9 cellular contexts compared by ENCODE assay signal in genomic region chr12:22631863-22632463, GRCh38. TPM values are rescaled to one million over a fixed set of nuclear protein-coding genes. Genes with fewer than 3 reads are reported as not detected.
DNase-seq lines count a peak whose midpoint lies in the region; ATAC-seq and TF ChIP-seq lines count a peak whose summit lies in the region.
"Had no signal": no experiment of that assay in that cellular context is flagged by ENCODE, and none has a peak within 500 bp of the region (broad histone marks: within the 10 kb centered on the region; RNA-seq: fewer than 3 reads in every experiment).

No MANE protein-coding gene starts in this region.

- H3K4me3 Mint-ChIP-seq in neural progenitor cell, result no peak overlapping the region
- H3K4me3 Mint-ChIP-seq: activated naive CD8-positive, alpha-beta T cell treated with anti-CD3 and anti-CD28 coated beads, Interleukin-2, amount 10 ng/mL, durations not matched to agents 7 days and 5 days had no signal

- no peaks in the 10 kb centered on the region for H3F3A ChIP-seq in DOHH2 (ENCODE audit: control insufficient read depth, insufficient read depth)
- 0 out of 2 replicates have a peak, but pooled peaks cover 4% of the 10 kb centered on the region for H3F3A ChIP-seq in MM.1S (ENCODE audit: insufficient read depth, low read length)
- no peaks in the 10 kb centered on the region for H3F3A ChIP-seq in neural progenitor cell (ENCODE audit: low read depth)

- H3K9me3 Mint-ChIP-seq in neural progenitor cell, result peaks cover 4% of the 10 kb centered on the region
- H3K9me3 Mint-ChIP-seq: activated naive CD8-positive, alpha-beta T cell treated with anti-CD3 and anti-CD28 coated beads, Interleukin-2, amount 10 ng/mL, durations not matched to agents 7 days and 5 days had no signal

- H3K4me2 ChIP-seq in DOHH2 (ENCODE audit: low read length) (no peak overlapping the region), MM.1S (ENCODE audit: low read depth, low read length) (no peak overlapping the region), neural progenitor cell (no peak overlapping the region)

- H3K27me3 Mint-ChIP-seq in neural progenitor cell (ENCODE audit: insufficient read depth, low read depth), result peaks cover 2% of the 10 kb centered on the region
- H3K27me3 Mint-ChIP-seq: activated naive CD8-positive, alpha-beta T cell treated with anti-CD3 and anti-CD28 coated beads, Interleukin-2, amount 10 ng/mL, durations not matched to agents 7 days and 5 days had no signal

- peaks cover 26% of the 10 kb centered on the region for H3K4me1 Mint-ChIP-seq in neural progenitor cell

- H3K4me1 ChIP-seq in DOHH2 (ENCODE audit: control insufficient read depth, low read length) (peaks cover 20% of the 10 kb centered on the region), MM.1S (ENCODE audit: low read length) (0 out of 2 replicates have a peak, but pooled peaks cover 2% of the 10 kb centered on the region), neural progenitor cell (peaks cover 16% of the 10 kb centered on the region)

- DNase-seq in MM.1S (peak; percentile 27), choroid plexus epithelial cell (ENCODE audit: low read depth) (peak; percentile 52), neural progenitor cell (ENCODE audit: low spot score) (no peak), C1 segment of cervical spinal cord (lab: John Stamatoyannopoulos, UW) (no peak)
- DNase-seq in stimulated activated CD4-positive, alpha-beta T cell treated with anti-CD3 and anti-CD28 coated beads, Interleukin-4, amount 100 ng/mL, for 4 hours, result no peak
- no peak for DNase-seq in activated CD8-positive, alpha-beta memory T cell treated with anti-CD3 and anti-CD28 coated beads, Interleukin-2, amount 50 U/mL, for 4 hours
- DNase-seq: activated naive CD8-positive, alpha-beta T cell treated with anti-CD3 and anti-CD28 coated beads, Interleukin-2, amount 10 ng/mL, durations not matched to agents 7 days and 5 days had no signal

- H3K36me3 ChIP-seq in DOHH2 (ENCODE audit: control insufficient read depth, low read length) (peaks cover 28% of the 10 kb centered on the region), MM.1S (replicated peaks; ENCODE audit: insufficient read depth, low read length) (no peaks in the 10 kb centered on the region; the same call in 1 of the 2 replicates), neural progenitor cell (no peaks in the 10 kb centered on the region)

- peaks cover 45% of the 10 kb centered on the region for H3K36me3 Mint-ChIP-seq in neural progenitor cell

- H3K27ac ChIP-seq in DOHH2 (ENCODE audit: low read depth, low read length) (no peak overlapping the region), MM.1S (ENCODE audit: low read length) (no peak overlapping the region), neural progenitor cell (no peak overlapping the region)

- no peak for ATAC-seq in HG02870 (IDR thresholded peaks at IDR 0.05; ENCODE audit: unreplicated experiment)

- H3K9ac ChIP-seq in MM.1S (ENCODE audit: low read length), result no peak overlapping the region
- no peak overlapping the region for H3K9ac ChIP-seq in neural progenitor cell

- H4K20me1 ChIP-seq in DOHH2 (ENCODE audit: control insufficient read depth, insufficient read depth, low read depth, low read length) (peaks cover 3% of the 10 kb centered on the region; the same call in 1 of the 2 replicates), MM.1S (ENCODE audit: insufficient read depth, low read length) (peaks cover 6% of the 10 kb centered on the region), neural progenitor cell (ENCODE audit: low read depth) (peaks cover 47% of the 10 kb centered on the region)

- H3K79me2 ChIP-seq in DOHH2 (ENCODE audit: control insufficient read depth, low read length) (peaks cover 93% of the 10 kb centered on the region), MM.1S (ENCODE audit: low read length) (peaks cover 98% of the 10 kb centered on the region), neural progenitor cell (ENCODE audit: low read depth) (peaks cover 100% of the 10 kb centered on the region)

- no peaks in the 10 kb centered on the region for H3K9me2 ChIP-seq in DOHH2 (replicated peaks; ENCODE audit: control insufficient read depth, low read length)
- H3K9me2 ChIP-seq in MM.1S (replicated peaks; ENCODE audit: insufficient read depth, low read length), result no peaks in the 10 kb centered on the region

- H2AFZ ChIP-seq in MM.1S (ENCODE audit: low read length) (no peak overlapping the region), neural progenitor cell (replicated peaks) (no peak overlapping the region)

- no peaks in the 10 kb centered on the region for H3K27me3 ChIP-seq in DOHH2 (ENCODE audit: control insufficient read depth, low read length)
- H3K27me3 ChIP-seq in MM.1S (replicated peaks; ENCODE audit: insufficient read depth, low read length), result no peaks in the 10 kb centered on the region
- H3K27me3 ChIP-seq in neural progenitor cell, result no peaks in the 10 kb centered on the region

- H3K4me3 ChIP-seq in DOHH2 (ENCODE audit: low read length) (no peak overlapping the region), MM.1S (ENCODE audit: low read length) (no peak overlapping the region), choroid plexus epithelial cell (ENCODE audit: low read depth, low read length) (no peak overlapping the region), neural progenitor cell (no peak overlapping the region)

- TF ChIP-seq CTCF in DOHH2 (IDR thresholded peaks at IDR 0.05; ENCODE audit: low read depth, low read length, poor library complexity, severe bottlenecking) (peak; percentile 42), MM.1S (IDR thresholded peaks at IDR 0.05; ENCODE audit: low read length) (peak; percentile 61), choroid plexus epithelial cell (conservative IDR thresholded peaks at IDR 0.05; ENCODE audit: low read depth, low read length) (peak; percentile 51), neural progenitor cell (IDR thresholded peaks at IDR 0.05) (peak; percentile 61)

- no peaks in the 10 kb centered on the region for H3K9me3 ChIP-seq in DOHH2 (ENCODE audit: control insufficient read depth, insufficient read depth, low read length)
- no peaks in the 10 kb centered on the region for H3K9me3 ChIP-seq in MM.1S (replicated peaks; ENCODE audit: insufficient read depth, low read length)
- H3K9me3 ChIP-seq in neural progenitor cell (ENCODE audit: low read depth), result no peaks in the 10 kb centered on the region

- H3K27ac Mint-ChIP-seq in neural progenitor cell, result no peak overlapping the region
- H3K27ac Mint-ChIP-seq: activated naive CD8-positive, alpha-beta T cell treated with anti-CD3 and anti-CD28 coated beads, Interleukin-2, amount 10 ng/mL, durations not matched to agents 7 days and 5 days had no signal

RNA-seq across cellular contexts. Expression of gene ETNK1, which starts 7.0 kb away (rescaled TPM):
- 35.5 and 53.9 TPM in 2 replicates for total RNA-seq in neural progenitor cell (ENCODE audit: low replicate concordance)

Comparison
In these comparisons a context has a peak if more than half of its experiments do, and no peak if none do; other contexts are left out.
1. DNase-seq: peak in MM.1S (single experiment) and choroid plexus epithelial cell (single experiment); none in neural progenitor cell (single experiment), stimulated activated CD4-positive, alpha-beta T cell treated with anti-CD3 and anti-CD28 coated beads, Interleukin-4, amount 100 ng/mL, for 4 hours (0 of 2), C1 segment of cervical spinal cord (0 of 14) and activated CD8-positive, alpha-beta memory T cell treated with anti-CD3 and anti-CD28 coated beads, Interleukin-2, amount 50 U/mL, for 4 hours (single experiment).
2. Peak in every context shown above with its lines, with median percentiles within 50 percentile points of each other: CTCF ChIP-seq.